8 cellular contexts compared by ENCODE assay signal in the genomic region with DNA sequence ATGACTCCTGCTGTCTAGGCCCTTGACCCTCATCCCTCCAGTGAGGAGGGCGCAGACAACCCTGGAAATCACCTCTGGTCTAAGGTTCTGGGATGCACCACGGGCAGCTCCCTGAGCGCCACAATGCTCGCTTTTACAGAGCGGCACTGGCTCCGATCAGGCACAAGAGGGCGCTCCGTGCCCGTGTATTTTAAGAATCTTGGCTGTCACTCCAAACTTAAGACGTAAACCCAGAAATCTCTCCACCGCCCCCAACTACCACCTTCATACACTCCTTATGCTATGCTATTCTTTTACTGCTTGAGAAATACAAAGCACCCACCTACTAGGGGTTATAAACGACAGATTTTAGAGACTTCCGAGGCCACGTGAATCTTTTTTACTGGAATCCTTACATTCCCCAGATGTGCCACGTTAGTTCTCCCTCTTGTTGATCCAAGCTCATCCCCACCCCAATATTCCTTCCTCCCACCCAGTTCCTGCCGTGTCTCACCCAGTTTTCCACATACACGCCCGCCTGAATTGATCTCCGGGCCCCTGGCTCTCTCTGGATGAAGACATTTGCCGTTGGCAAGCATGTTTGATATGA.
DNase-seq lines count a peak whose midpoint lies in the region; ATAC-seq lines count a peak whose summit lies in the region.

No MANE protein-coding gene starts in this region.

- H3K4me3 ChIP-seq in right cardiac atrium (ENCODE audit: low read length): no peak overlapping the region

- no peak overlapping the region for H3K27ac ChIP-seq in right cardiac atrium (ENCODE audit: low read length)

- H3K4me1 ChIP-seq in right cardiac atrium (ENCODE audit: control insufficient read depth, insufficient read depth, low read length): no peaks in the 10 kb centered on the region

- no peaks in the 10 kb centered on the region for H3K4me1 Mint-ChIP-seq in activated naive CD8-positive, alpha-beta T cell treated with anti-CD3 and anti-CD28 coated beads, Interleukin-2, amount 50 U/mL, for 24 hours
- no peaks in the 10 kb centered on the region for H3K4me1 Mint-ChIP-seq in effector memory CD8-positive, alpha-beta T cell (ENCODE audit: low read depth in 2 of 2)

- no peaks in the 10 kb centered on the region for H3K36me3 Mint-ChIP-seq in activated naive CD8-positive, alpha-beta T cell treated with anti-CD3 and anti-CD28 coated beads, Interleukin-2, amount 50 U/mL, for 24 hours (ENCODE audit: low read depth)
- no peaks in the 10 kb centered on the region for H3K36me3 Mint-ChIP-seq in effector memory CD8-positive, alpha-beta T cell (ENCODE audit: insufficient read depth)

- intact Hi-C loops in right cardiac atrium (cut with DNase I): loop anchor here in 1 of 4 donors (2.0 kb wide), 1 partner anchor 754 kb away; no protein-coding TSS in a partner anchor

- WGBS in right cardiac atrium: 20% methylated on average over 20 of the region's 20 CpGs

- peaks cover 18% of the 10 kb centered on the region for H3K27me3 Mint-ChIP-seq in activated naive CD8-positive, alpha-beta T cell treated with anti-CD3 and anti-CD28 coated beads, Interleukin-2, amount 50 U/mL, for 24 hours
- H3K27me3 Mint-ChIP-seq in effector memory CD8-positive, alpha-beta T cell: peaks cover 0 to 13% of the 10 kb centered on the region in 2 donors

- H3K4me3 Mint-ChIP-seq in activated naive CD8-positive, alpha-beta T cell treated with anti-CD3 and anti-CD28 coated beads, Interleukin-2, amount 50 U/mL, for 24 hours: no peak overlapping the region
- H3K4me3 Mint-ChIP-seq in effector memory CD8-positive, alpha-beta T cell: no peak overlapping the region

- no peaks in the 10 kb centered on the region for H3K9me3 ChIP-seq in right cardiac atrium (ENCODE audit: control insufficient read depth, low read length)

- ATAC-seq in GM21717 (IDR thresholded peaks at IDR 0.05; ENCODE audit: unreplicated experiment) (peak; percentile 53), right cardiac atrium (peak in 1 of 2 donors; percentile 52)
- ATAC-seq in activated naive CD8-positive, alpha-beta T cell treated with anti-CD3 and anti-CD28 coated beads, Interleukin-2, amount 50 U/mL, for 24 hours: no peak
- ATAC-seq in effector memory CD8-positive, alpha-beta T cell (replicated peaks): no peak

- no peaks in the 10 kb centered on the region for H3K27me3 ChIP-seq in right cardiac atrium (ENCODE audit: control insufficient read depth, insufficient read depth)

- H3K27ac Mint-ChIP-seq in activated naive CD8-positive, alpha-beta T cell treated with anti-CD3 and anti-CD28 coated beads, Interleukin-2, amount 50 U/mL, for 24 hours: no peak overlapping the region
- H3K27ac Mint-ChIP-seq in effector memory CD8-positive, alpha-beta T cell: no peak overlapping the region

- DNase-seq in DMS79 treated with DMSO at 0.1 percent for 48 hours (lab: John Stamatoyannopoulos, UW): peak; percentile 45
- no peak for DNase-seq in DMS79 (lab: John Stamatoyannopoulos, UW)
- peak; percentile 58 to 65 for DNase-seq in NCI-H2081 (lab: John Stamatoyannopoulos, UW)
- peak; percentile 26 for DNase-seq in activated naive CD8-positive, alpha-beta T cell treated with anti-CD3 and anti-CD28 coated beads, Interleukin-2, amount 50 U/mL, for 24 hours
- DNase-seq in right cardiac atrium: peak in 2 of 3 donors; percentile 35 to 60
- DNase-seq in stimulated activated CD4-positive, alpha-beta T cell treated with anti-CD3 and anti-CD28 coated beads, Interleukin-4, amount 100 ng/mL, for 48 hours (ENCODE audit: low read depth in 2 of 2): peak; percentile 7 to 30
- DNase-seq in effector memory CD8-positive, alpha-beta T cell: no peak

- no peaks in the 10 kb centered on the region for H3K9me3 Mint-ChIP-seq in activated naive CD8-positive, alpha-beta T cell treated with anti-CD3 and anti-CD28 coated beads, Interleukin-2, amount 50 U/mL, for 24 hours
- no peaks in the 10 kb centered on the region for H3K9me3 Mint-ChIP-seq in effector memory CD8-positive, alpha-beta T cell

Comparison
In these comparisons a context has a peak if more than half of its experiments do, and no peak if none do; other contexts are left out.
1. DNase-seq: peak in DMS79 treated with DMSO at 0.1 percent for 48 hours (single experiment), NCI-H2081 (2 of 2), activated naive CD8-positive, alpha-beta T cell treated with anti-CD3 and anti-CD28 coated beads, Interleukin-2, amount 50 U/mL, for 24 hours (single experiment), right cardiac atrium (2 of 3) and stimulated activated CD4-positive, alpha-beta T cell treated with anti-CD3 and anti-CD28 coated beads, Interleukin-4, amount 100 ng/mL, for 48 hours (2 of 2); none in DMS79 (single experiment) and effector memory CD8-positive, alpha-beta T cell (0 of 3).